9 cellular contexts compared by ENCODE assay signal in genomic region chr7:18786196-18786727, GRCh38.
"Had no signal": no experiment of that assay in that cellular context is flagged by ENCODE, and none has a peak within 500 bp of the region (broad histone marks: within the 10 kb centered on the region; RNA-seq: fewer than 3 reads in every experiment).

No MANE protein-coding gene starts in this region.

- H3K27ac Mint-ChIP-seq: GM23338, H9, HFFc6 had no signal

- H3K36me3 ChIP-seq: HAP-1 had no signal

- H3K9ac ChIP-seq: GM23248 had no signal

- ATAC-seq: GM23338, HCT116 had no signal

- H3K27ac ChIP-seq: GM23248 had no signal

- H3K4me3 Mint-ChIP-seq: GM23338, H9, HFFc6 had no signal

- H3K9me3 ChIP-seq: HAP-1 had no signal

- H3K9me3 Mint-ChIP-seq: GM23338, H9, HFFc6 had no signal

- DNase-seq: GM23248, GOT3, H7, H9, HCEC 1CT, HFFc6 had no signal

- H3K4me3 ChIP-seq: GM23248, GM23338, HAP-1 had no signal

- H3K4me1 Mint-ChIP-seq: GM23338, H9 had no signal
